18 cellular contexts compared by ENCODE assay signal in genomic region chr5:56420323-56420722, GRCh38.
DNase-seq lines count a peak whose midpoint lies in the region; ATAC-seq and TF ChIP-seq lines count a peak whose summit lies in the region.
"Had no signal": no experiment of that assay in that cellular context is flagged by ENCODE, and none has a peak within 500 bp of the region (broad histone marks: within the 10 kb centered on the region; RNA-seq: fewer than 3 reads in every experiment).

No MANE protein-coding gene starts in this region.

- H3K27me3 Mint-ChIP-seq in naive B cell: no peaks in the 10 kb centered on the region
- H3K27me3 Mint-ChIP-seq: CD4-positive, alpha-beta T cell had no signal

- intact Hi-C loops in thyroid gland (cut with DNase I): no loop called here

- POLR2A ChIA-PET in HEK293 (lab: Yijun Ruan, JAX): no interaction called here

- peaks cover 36 to 64% (median 40%) of the 10 kb centered on the region in 3 donors for H3K4me1 Mint-ChIP-seq in naive B cell

- no peak for ATAC-seq in naive B cell (ENCODE audit: low read depth in 2 of 2)
- ATAC-seq: CD8-positive, alpha-beta T cell; GM12878 had no signal

- H3K4me3 Mint-ChIP-seq in naive B cell: peak overlapping the region in 3 of 8 donors; percentile 35 to 75 (median 36)
- H3K4me3 Mint-ChIP-seq: CD4-positive, alpha-beta T cell; CD8-positive, alpha-beta T cell had no signal

- no peaks in the 10 kb centered on the region for H3K27me3 ChIP-seq in adipocyte (replicated peaks; ENCODE audit: control insufficient read depth, insufficient read depth, low read length)
- H3K27me3 ChIP-seq in thyroid gland: no peaks in the 10 kb centered on the region
- H3K27me3 ChIP-seq in HAP-1 (ENCODE audit: low read depth): no peaks in the 10 kb centered on the region
- H3K27me3 ChIP-seq: BLaER1 treated with 17β-estradiol and CSF1 and Interleukin-3, amounts not matched to agents 10 nM and 100 nM had no signal

- H3K27ac Mint-ChIP-seq in naive B cell: peak overlapping the region in 4 of 6 donors; percentile 79 to 95 (median 90)
- H3K27ac Mint-ChIP-seq: CD4-positive, alpha-beta T cell; CD8-positive, alpha-beta T cell had no signal

- CTCF ChIA-PET in HEK293 (lab: Yijun Ruan, JAX): no interaction called here

- DNase-seq in adipocyte (ENCODE audit: low read depth) (no peak), naive B cell (no peak), thyroid gland (no peak), HAP-1 (ENCODE audit: low spot score in 2 of 2) (no peak), dedifferentiated amniotic fluid mesenchymal stem cell (ENCODE audit: extremely low spot score) (no peak), NCI-H2029 (lab: John Stamatoyannopoulos, UW) (no peak)
- no peak for DNase-seq in activated CD8-positive, alpha-beta memory T cell treated with anti-CD3 and anti-CD28 coated beads, Interleukin-2, amount 50 U/mL, for 4 hours
- DNase-seq: 8988T; ACHN; Caco-2; Calu3; CD4-positive, alpha-beta T cell; CD8-positive, alpha-beta T cell; DMS79 treated with DMSO at 0.1 percent for 48 hours had no signal

- H3K4me1 ChIP-seq in HEK293 (ENCODE audit: control insufficient read depth, insufficient read depth, low read length) (no peaks in the 10 kb centered on the region), adipocyte (ENCODE audit: control insufficient read depth, insufficient read depth, low read length) (peaks cover 12% of the 10 kb centered on the region), thyroid gland (peaks cover 16 to 33% of the 10 kb centered on the region in 2 donors), HAP-1 (no peaks in the 10 kb centered on the region)

- H3K27ac ChIP-seq in HEK293 (ENCODE audit: extremely low read depth, low read depth, low read length) (no peak overlapping the region), thyroid gland (peak overlapping the region; percentile 69 to 87 (median 79))
- H3K27ac ChIP-seq: BLaER1 treated with 17β-estradiol and CSF1 and Interleukin-3, amounts not matched to agents 10 nM and 100 nM; C4-2B had no signal

- in situ Hi-C loops in HAP-1 (cut with MboI; ENCODE audit: low sequenced_read_pairs): no loop called here

- H3K36me3 Mint-ChIP-seq in naive B cell: peaks cover 8 to 24% of the 10 kb centered on the region in 2 donors
- H3K36me3 Mint-ChIP-seq: CD8-positive, alpha-beta T cell had no signal

- TF ChIP-seq POLR2A in thyroid gland (IDR thresholded peaks at IDR 0.05): no peak

- H3K9me3 Mint-ChIP-seq in naive B cell: peaks cover 5 to 42% (median 27%) of the 10 kb centered on the region in 7 donors

- TF ChIP-seq CTCF in HEK293 (tag by site-specific recombination; IDR thresholded peaks at IDR 0.05): no peak
- TF ChIP-seq CTCF in thyroid gland (IDR thresholded peaks at IDR 0.05): no peak

- no peak overlapping the region for H3K9ac ChIP-seq in adipocyte (ENCODE audit: low read length)
- H3K9ac ChIP-seq: BLaER1 treated with 17β-estradiol and CSF1 and Interleukin-3, amounts not matched to agents 10 nM and 100 nM had no signal

- H3K9me3 ChIP-seq in HEK293 (ENCODE audit: control insufficient read depth, insufficient read depth, low read depth, low read length) (no peaks in the 10 kb centered on the region; the same call in 1 of the 2 replicates), adipocyte (ENCODE audit: control insufficient read depth, low read length) (peaks cover 46% of the 10 kb centered on the region), thyroid gland (no peaks in the 10 kb centered on the region), HAP-1 (no peaks in the 10 kb centered on the region)

- H3K4me3 ChIP-seq in HEK293 (ENCODE audit: low read depth, low read length): no peak overlapping the region
- H3K4me3 ChIP-seq in adipocyte (ENCODE audit: low read length): peak overlapping the region; percentile 36
- H3K4me3 ChIP-seq in thyroid gland (replicated peaks in 1 of 3): no peak overlapping the region
- no peak overlapping the region for H3K4me3 ChIP-seq in HAP-1
- H3K4me3 ChIP-seq: BLaER1 treated with 17β-estradiol and CSF1 and Interleukin-3, amounts not matched to agents 10 nM and 100 nM; GM12878 had no signal

- no peaks in the 10 kb centered on the region for H3K36me3 ChIP-seq in HEK293 (ENCODE audit: control insufficient read depth in 2 of 2, insufficient read depth in 1 of 2, low read length in 2 of 2)
- no peaks in the 10 kb centered on the region for H3K36me3 ChIP-seq in adipocyte (ENCODE audit: control insufficient read depth, insufficient read depth, low read length, severe bottlenecking)
- H3K36me3 ChIP-seq in thyroid gland: no peaks in the 10 kb centered on the region
- no peaks in the 10 kb centered on the region for H3K36me3 ChIP-seq in HAP-1 (replicated peaks)

TF ChIP-seq in HEK293, 187 proteins besides CTCF, POLR2A, EP300 and RAD21:
- TF ChIP-seq ZNF558 (tag by site-specific recombination; IDR thresholded peaks at IDR 0.05) (peak; percentile 99), HOXA7 (CRISPR knock-in tag; IDR thresholded peaks at IDR 0.05; ENCODE audit: borderline replicate concordance) (no peak)
